Comparison of ENCODE assay signal across 9 cellular contexts in genomic region chr2:88451647-88452150, GRCh38. TPM values are rescaled to one million over a fixed set of nuclear protein-coding genes. Genes with fewer than 3 reads are reported as not detected.
DNase-seq lines count a peak whose midpoint lies in the region; ATAC-seq lines count a peak whose summit lies in the region.
"Had no signal": no experiment of that assay in that cellular context is flagged by ENCODE, and none has a peak within 500 bp of the region (broad histone marks: within the 10 kb centered on the region; RNA-seq: fewer than 3 reads in every experiment).

No MANE protein-coding gene starts in this region.

- DNase-seq in activated CD4-positive, alpha-beta T cell treated with anti-CD3 and anti-CD28 coated beads, Interleukin-2, amount 10 ng/mL, durations not matched to agents 7 days and 5 days = peak; percentile 6
- DNase-seq in activated CD4-positive, alpha-beta T cell treated with anti-CD3 and anti-CD28 coated beads, Interleukin-2, amount 50 U/mL, for 1 hour = no peak
- DNase-seq in T-helper 2 cell treated with Interferon-gamma antibody and Interleukin-4, amounts not matched to agents 5 μg/mL and 100 μg/mL, for 36 hours (ENCODE audit: low spot score) = peak; percentile 10
- DNase-seq in germinal center (ENCODE audit: low spot score) = peak; percentile 14
- no peak for DNase-seq in cerebellar cortex (ENCODE audit: low spot score)
- DNase-seq: Calu3 had no signal

- peaks cover 11% of the 10 kb centered on the region for H3K4me1 Mint-ChIP-seq in activated CD4-positive, alpha-beta T cell treated with anti-CD3 and anti-CD28 coated beads, Interleukin-2, amount 10 ng/mL, durations not matched to agents 7 days and 5 days
- H3K4me1 Mint-ChIP-seq in T-helper 2 cell treated with Interferon-gamma antibody and Interleukin-4, amounts not matched to agents 5 μg/mL and 100 μg/mL, for 36 hours (ENCODE audit: low read depth) = peaks cover 5% of the 10 kb centered on the region
- H3K4me1 Mint-ChIP-seq in stimulated activated naive CD8-positive, alpha-beta T cell treated with anti-CD3 and anti-CD28 coated beads, Interleukin-15, Interleukin-2, amounts not matched to agents 100 ng/mL and 50 ng/mL, for 24 hours (ENCODE audit: low read depth) = peaks cover 10% of the 10 kb centered on the region

- H3K27ac Mint-ChIP-seq in activated CD4-positive, alpha-beta T cell treated with anti-CD3 and anti-CD28 coated beads, Interleukin-2, amount 10 ng/mL, durations not matched to agents 7 days and 5 days = no peak overlapping the region
- no peak overlapping the region for H3K27ac Mint-ChIP-seq in T-helper 2 cell treated with Interferon-gamma antibody and Interleukin-4, amounts not matched to agents 5 μg/mL and 100 μg/mL, for 36 hours
- no peak overlapping the region for H3K27ac Mint-ChIP-seq in stimulated activated naive CD8-positive, alpha-beta T cell treated with anti-CD3 and anti-CD28 coated beads, Interleukin-15, Interleukin-2, amounts not matched to agents 100 ng/mL and 50 ng/mL, for 24 hours

- peaks cover 71% of the 10 kb centered on the region for H3K27me3 Mint-ChIP-seq in activated CD4-positive, alpha-beta T cell treated with anti-CD3 and anti-CD28 coated beads, Interleukin-2, amount 10 ng/mL, durations not matched to agents 7 days and 5 days
- H3K27me3 Mint-ChIP-seq in T-helper 2 cell treated with Interferon-gamma antibody and Interleukin-4, amounts not matched to agents 5 μg/mL and 100 μg/mL, for 36 hours (ENCODE audit: low read depth) = peaks cover 60% of the 10 kb centered on the region
- H3K27me3 Mint-ChIP-seq in stimulated activated naive CD8-positive, alpha-beta T cell treated with anti-CD3 and anti-CD28 coated beads, Interleukin-15, Interleukin-2, amounts not matched to agents 100 ng/mL and 50 ng/mL, for 24 hours = peaks cover 73% of the 10 kb centered on the region

- H3K9me3 Mint-ChIP-seq in activated CD4-positive, alpha-beta T cell treated with anti-CD3 and anti-CD28 coated beads, Interleukin-2, amount 10 ng/mL, durations not matched to agents 7 days and 5 days = no peaks in the 10 kb centered on the region
- no peaks in the 10 kb centered on the region for H3K9me3 Mint-ChIP-seq in T-helper 2 cell treated with Interferon-gamma antibody and Interleukin-4, amounts not matched to agents 5 μg/mL and 100 μg/mL, for 36 hours
- H3K9me3 Mint-ChIP-seq in stimulated activated naive CD8-positive, alpha-beta T cell treated with anti-CD3 and anti-CD28 coated beads, Interleukin-15, Interleukin-2, amounts not matched to agents 100 ng/mL and 50 ng/mL, for 24 hours = no peaks in the 10 kb centered on the region

- CTCF ChIA-PET in activated CD4-positive, alpha-beta T cell treated with anti-CD3 and anti-CD28 coated beads, Interleukin-2, amount 10 ng/mL, durations not matched to agents 7 days and 5 days (lab: Charles Lee) = no interaction called here

- no peak for ATAC-seq in GM18517 (IDR thresholded peaks at IDR 0.05; ENCODE audit: unreplicated experiment)
- no peak for ATAC-seq in GM18519 (IDR thresholded peaks at IDR 0.05; ENCODE audit: low FRiP score, unreplicated experiment)

- POLR2A ChIA-PET in activated CD4-positive, alpha-beta T cell treated with anti-CD3 and anti-CD28 coated beads, Interleukin-2, amount 10 ng/mL, durations not matched to agents 7 days and 5 days (lab: Charles Lee) = no interaction called here

- peak overlapping the region; percentile 16 for H3K4me3 Mint-ChIP-seq in activated CD4-positive, alpha-beta T cell treated with anti-CD3 and anti-CD28 coated beads, Interleukin-2, amount 10 ng/mL, durations not matched to agents 7 days and 5 days
- peak overlapping the region; percentile 32 for H3K4me3 Mint-ChIP-seq in T-helper 2 cell treated with Interferon-gamma antibody and Interleukin-4, amounts not matched to agents 5 μg/mL and 100 μg/mL, for 36 hours
- peak overlapping the region; percentile 49 for H3K4me3 Mint-ChIP-seq in stimulated activated naive CD8-positive, alpha-beta T cell treated with anti-CD3 and anti-CD28 coated beads, Interleukin-15, Interleukin-2, amounts not matched to agents 100 ng/mL and 50 ng/mL, for 24 hours

- H3K36me3 Mint-ChIP-seq in activated CD4-positive, alpha-beta T cell treated with anti-CD3 and anti-CD28 coated beads, Interleukin-2, amount 10 ng/mL, durations not matched to agents 7 days and 5 days (ENCODE audit: low read depth) = no peaks in the 10 kb centered on the region
- no peaks in the 10 kb centered on the region for H3K36me3 Mint-ChIP-seq in T-helper 2 cell treated with Interferon-gamma antibody and Interleukin-4, amounts not matched to agents 5 μg/mL and 100 μg/mL, for 36 hours (ENCODE audit: low read depth)
- H3K36me3 Mint-ChIP-seq in stimulated activated naive CD8-positive, alpha-beta T cell treated with anti-CD3 and anti-CD28 coated beads, Interleukin-15, Interleukin-2, amounts not matched to agents 100 ng/mL and 50 ng/mL, for 24 hours (ENCODE audit: low read depth) = no peaks in the 10 kb centered on the region

RNA-seq across cellular contexts. Expression of gene FOXI3, which starts 0.8 kb away (rescaled TPM):
- not detected for total RNA-seq in activated CD4-positive, alpha-beta T cell treated with anti-CD3 and anti-CD28 coated beads, Interleukin-2, amount 10 ng/mL, durations not matched to agents 7 days and 5 days
- total RNA-seq: Calu3 had no signal

Comparison
In these comparisons a context has a peak if more than half of its experiments do, and no peak if none do; other contexts are left out.
1. DNase-seq: peak in activated CD4-positive, alpha-beta T cell treated with anti-CD3 and anti-CD28 coated beads, Interleukin-2, amount 10 ng/mL, durations not matched to agents 7 days and 5 days (single experiment), T-helper 2 cell treated with Interferon-gamma antibody and Interleukin-4, amounts not matched to agents 5 μg/mL and 100 μg/mL, for 36 hours (single experiment) and germinal center (single experiment); none in activated CD4-positive, alpha-beta T cell treated with anti-CD3 and anti-CD28 coated beads, Interleukin-2, amount 50 U/mL, for 1 hour (single experiment) and cerebellar cortex (single experiment).
2. Peak in every context shown above with its lines, with median percentiles within 50 percentile points of each other: H3K4me3 Mint-ChIP-seq.